11 cellular contexts compared by ENCODE assay signal in genomic region chr2:98138978-98139377, GRCh38. TPM values are rescaled to one million over a fixed set of nuclear protein-coding genes. Genes with fewer than 3 reads are reported as not detected.
"Had no signal": no experiment of that assay in that cellular context is flagged by ENCODE, and none has a peak within 500 bp of the region (broad histone marks: within the 10 kb centered on the region; RNA-seq: fewer than 3 reads in every experiment).

No MANE protein-coding gene starts in this region.

RNA-seq across cellular contexts. Expression of gene VWA3B, which starts 52.0 kb away (rescaled TPM):
- total RNA-seq: hepatocyte, kidney epithelial cell, left ventricle myocardium superior, liver, lung microvascular endothelial cell, mesenteric fat pad, mesothelial cell of epicardium, mononuclear cell, myocyte had no signal
- polyA plus RNA-seq: immature natural killer cell, keratinocyte had no signal
